In the genomic region with DNA sequence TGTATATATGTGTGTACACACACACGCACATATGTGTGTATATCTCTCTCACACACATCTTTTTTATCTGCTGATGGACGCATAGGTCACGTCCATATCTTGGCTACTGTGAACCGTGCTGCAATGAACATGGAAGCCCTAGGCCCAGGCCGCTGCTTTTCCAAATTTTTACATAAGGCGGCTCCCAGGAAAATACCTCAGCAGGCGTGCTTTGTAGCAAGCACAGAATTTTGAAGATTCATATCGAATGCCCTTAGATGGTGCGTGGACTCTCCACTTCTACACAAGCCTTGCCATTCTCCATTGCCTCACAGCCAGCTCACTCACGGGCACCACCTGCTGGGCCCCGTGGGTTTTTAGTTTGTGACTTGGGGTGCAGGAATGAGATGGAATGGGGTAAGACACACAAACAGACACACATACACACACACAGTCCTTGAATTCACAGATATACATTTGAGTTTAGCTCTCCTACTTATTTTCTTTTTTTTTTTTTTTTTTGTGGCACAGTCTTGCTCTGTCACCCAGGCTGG, we compare ENCODE assay signal across 2 cellular contexts.
TF ChIP-seq lines count a peak whose summit lies in the region.

No MANE protein-coding gene starts in this region.

TF ChIP-seq in GM23338, 12 proteins besides CTCF, POLR2A, EP300 and RAD21 (continued from another document):
- TF ChIP-seq CREB1 (CRISPR knock-in tag; IDR thresholded peaks at IDR 0.05; ENCODE audit: low read depth) (no peak), POLR2AphosphoS5 (IDR thresholded peaks at IDR 0.05; ENCODE audit: low read depth) (no peak), EZH2 (IDR thresholded peaks at IDR 0.05; ENCODE audit: low read depth, unreplicated experiment) (no peak), STAT1 (IDR thresholded peaks at IDR 0.05; ENCODE audit: unreplicated experiment) (no peak), NANOG (IDR thresholded peaks at IDR 0.05; ENCODE audit: borderline replicate concordance) (no peak), JUNB (IDR thresholded peaks at IDR 0.05; ENCODE audit: unreplicated experiment) (no peak)
- TF ChIP-seq, protein P1, sequence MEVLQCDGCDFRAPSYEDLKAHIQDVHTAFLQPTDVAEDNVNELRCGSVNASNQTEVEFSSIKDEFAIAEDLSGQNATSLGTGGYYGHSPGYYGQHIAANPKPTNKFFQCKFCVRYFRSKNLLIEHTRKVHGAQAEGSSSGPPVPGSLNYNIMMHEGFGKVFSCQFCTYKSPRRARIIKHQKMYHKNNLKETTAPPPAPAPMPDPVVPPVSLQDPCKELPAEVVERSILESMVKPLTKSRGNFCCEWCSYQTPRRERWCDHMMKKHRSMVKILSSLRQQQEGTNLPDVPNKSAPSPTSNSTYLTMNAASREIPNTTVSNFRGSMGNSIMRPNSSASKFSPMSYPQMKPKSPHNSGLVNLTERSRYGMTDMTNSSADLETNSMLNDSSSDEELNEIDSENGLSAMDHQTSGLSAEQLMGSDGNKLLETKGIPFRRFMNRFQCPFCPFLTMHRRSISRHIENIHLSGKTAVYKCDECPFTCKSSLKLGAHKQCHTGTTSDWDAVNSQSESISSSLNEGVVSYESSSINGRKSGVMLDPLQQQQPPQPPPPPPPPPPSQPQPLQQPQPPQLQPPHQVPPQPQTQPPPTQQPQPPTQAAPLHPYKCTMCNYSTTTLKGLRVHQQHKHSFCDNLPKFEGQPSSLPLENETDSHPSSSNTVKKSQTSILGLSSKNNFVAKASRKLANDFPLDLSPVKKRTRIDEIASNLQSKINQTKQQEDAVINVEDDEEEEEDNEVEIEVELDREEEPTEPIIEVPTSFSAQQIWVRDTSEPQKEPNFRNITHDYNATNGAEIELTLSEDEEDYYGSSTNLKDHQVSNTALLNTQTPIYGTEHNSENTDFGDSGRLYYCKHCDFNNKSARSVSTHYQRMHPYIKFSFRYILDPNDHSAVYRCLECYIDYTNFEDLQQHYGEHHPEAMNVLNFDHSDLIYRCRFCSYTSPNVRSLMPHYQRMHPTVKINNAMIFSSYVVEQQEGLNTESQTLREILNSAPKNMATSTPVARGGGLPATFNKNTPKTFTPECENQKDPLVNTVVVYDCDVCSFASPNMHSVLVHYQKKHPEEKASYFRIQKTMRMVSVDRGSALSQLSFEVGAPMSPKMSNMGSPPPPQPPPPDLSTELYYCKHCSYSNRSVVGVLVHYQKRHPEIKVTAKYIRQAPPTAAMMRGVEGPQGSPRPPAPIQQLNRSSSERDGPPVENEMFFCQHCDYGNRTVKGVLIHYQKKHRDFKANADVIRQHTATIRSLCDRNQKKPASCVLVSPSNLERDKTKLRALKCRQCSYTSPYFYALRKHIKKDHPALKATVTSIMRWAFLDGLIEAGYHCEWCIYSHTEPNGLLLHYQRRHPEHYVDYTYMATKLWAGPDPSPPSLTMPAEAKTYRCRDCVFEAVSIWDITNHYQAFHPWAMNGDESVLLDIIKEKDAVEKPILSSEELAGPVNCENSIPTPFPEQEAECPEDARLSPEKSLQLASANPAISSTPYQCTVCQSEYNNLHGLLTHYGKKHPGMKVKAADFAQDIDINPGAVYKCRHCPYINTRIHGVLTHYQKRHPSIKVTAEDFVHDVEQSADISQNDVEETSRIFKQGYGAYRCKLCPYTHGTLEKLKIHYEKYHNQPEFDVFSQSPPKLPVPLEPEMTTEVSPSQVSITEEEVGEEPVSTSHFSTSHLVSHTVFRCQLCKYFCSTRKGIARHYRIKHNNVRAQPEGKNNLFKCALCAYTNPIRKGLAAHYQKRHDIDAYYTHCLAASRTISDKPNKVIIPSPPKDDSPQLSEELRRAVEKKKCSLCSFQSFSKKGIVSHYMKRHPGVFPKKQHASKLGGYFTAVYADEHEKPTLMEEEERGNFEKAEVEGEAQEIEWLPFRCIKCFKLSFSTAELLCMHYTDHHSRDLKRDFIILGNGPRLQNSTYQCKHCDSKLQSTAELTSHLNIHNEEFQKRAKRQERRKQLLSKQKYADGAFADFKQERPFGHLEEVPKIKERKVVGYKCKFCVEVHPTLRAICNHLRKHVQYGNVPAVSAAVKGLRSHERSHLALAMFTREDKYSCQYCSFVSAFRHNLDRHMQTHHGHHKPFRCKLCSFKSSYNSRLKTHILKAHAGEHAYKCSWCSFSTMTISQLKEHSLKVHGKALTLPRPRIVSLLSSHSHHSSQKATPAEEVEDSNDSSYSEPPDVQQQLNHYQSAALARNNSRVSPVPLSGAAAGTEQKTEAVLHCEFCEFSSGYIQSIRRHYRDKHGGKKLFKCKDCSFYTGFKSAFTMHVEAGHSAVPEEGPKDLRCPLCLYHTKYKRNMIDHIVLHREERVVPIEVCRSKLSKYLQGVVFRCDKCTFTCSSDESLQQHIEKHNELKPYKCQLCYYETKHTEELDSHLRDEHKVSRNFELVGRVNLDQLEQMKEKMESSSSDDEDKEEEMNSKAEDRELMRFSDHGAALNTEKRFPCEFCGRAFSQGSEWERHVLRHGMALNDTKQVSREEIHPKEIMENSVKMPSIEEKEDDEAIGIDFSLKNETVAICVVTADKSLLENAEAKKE (CRISPR knock-in tag; IDR thresholded peaks at IDR 0.05) = no peak
- TF ChIP-seq, protein P2, sequence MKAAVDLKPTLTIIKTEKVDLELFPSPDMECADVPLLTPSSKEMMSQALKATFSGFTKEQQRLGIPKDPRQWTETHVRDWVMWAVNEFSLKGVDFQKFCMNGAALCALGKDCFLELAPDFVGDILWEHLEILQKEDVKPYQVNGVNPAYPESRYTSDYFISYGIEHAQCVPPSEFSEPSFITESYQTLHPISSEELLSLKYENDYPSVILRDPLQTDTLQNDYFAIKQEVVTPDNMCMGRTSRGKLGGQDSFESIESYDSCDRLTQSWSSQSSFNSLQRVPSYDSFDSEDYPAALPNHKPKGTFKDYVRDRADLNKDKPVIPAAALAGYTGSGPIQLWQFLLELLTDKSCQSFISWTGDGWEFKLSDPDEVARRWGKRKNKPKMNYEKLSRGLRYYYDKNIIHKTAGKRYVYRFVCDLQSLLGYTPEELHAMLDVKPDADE (IDR thresholded peaks at IDR 0.05) = no peak
TF ChIP-seq in GM23338: peak in this region for 0.

TF ChIP-seq in GM12878, 131 proteins besides CTCF, POLR2A, EP300 and RAD21 (continued from another document):
- TF ChIP-seq CHD4 (IDR thresholded peaks at IDR 0.05) = no peak
- TF ChIP-seq RAD51 (IDR thresholded peaks at IDR 0.05) = no peak
- no peak for TF ChIP-seq DPF2 (IDR thresholded peaks at IDR 0.05)
- no peak for TF ChIP-seq SIN3A (IDR thresholded peaks at IDR 0.05; ENCODE audit: low read depth, low read length)
- TF ChIP-seq PAX5 (IDR thresholded peaks at IDR 0.05; ENCODE audit: borderline replicate concordance, low read depth, low read length) = no peak
- no peak for TF ChIP-seq BCL11A (IDR thresholded peaks at IDR 0.05; ENCODE audit: low read depth, low read length)
- no peak for TF ChIP-seq NBN (IDR thresholded peaks at IDR 0.05)
- TF ChIP-seq SMARCA5 (IDR thresholded peaks at IDR 0.05) = no peak
- no peak for TF ChIP-seq ZSCAN29 (IDR thresholded peaks at IDR 0.05)
- no peak for TF ChIP-seq CHD2 (IDR thresholded peaks at IDR 0.05; ENCODE audit: borderline replicate concordance, low read depth, low read length)
- TF ChIP-seq, protein P3, sequence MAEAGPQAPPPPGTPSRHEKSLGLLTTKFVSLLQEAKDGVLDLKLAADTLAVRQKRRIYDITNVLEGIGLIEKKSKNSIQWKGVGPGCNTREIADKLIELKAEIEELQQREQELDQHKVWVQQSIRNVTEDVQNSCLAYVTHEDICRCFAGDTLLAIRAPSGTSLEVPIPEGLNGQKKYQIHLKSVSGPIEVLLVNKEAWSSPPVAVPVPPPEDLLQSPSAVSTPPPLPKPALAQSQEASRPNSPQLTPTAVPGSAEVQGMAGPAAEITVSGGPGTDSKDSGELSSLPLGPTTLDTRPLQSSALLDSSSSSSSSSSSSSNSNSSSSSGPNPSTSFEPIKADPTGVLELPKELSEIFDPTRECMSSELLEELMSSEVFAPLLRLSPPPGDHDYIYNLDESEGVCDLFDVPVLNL (IDR thresholded peaks at IDR 0.05; ENCODE audit: low read depth, low read length) = no peak
- TF ChIP-seq EED (IDR thresholded peaks at IDR 0.05; ENCODE audit: low read depth) = no peak
- no peak for TF ChIP-seq ZBED1 (IDR thresholded peaks at IDR 0.05; ENCODE audit: borderline replicate concordance)
- TF ChIP-seq LARP7 (IDR thresholded peaks at IDR 0.05) = no peak
- TF ChIP-seq RFX5 (IDR thresholded peaks at IDR 0.05; ENCODE audit: low read depth, low read length) = no peak
- TF ChIP-seq NR2C1 (IDR thresholded peaks at IDR 0.05) = no peak
- no peak for TF ChIP-seq FOXM1 (IDR thresholded peaks at IDR 0.05; ENCODE audit: low read depth, low read length)
- no peak for TF ChIP-seq ESRRA (IDR thresholded peaks at IDR 0.05; ENCODE audit: low read length)
- TF ChIP-seq MTA2 (IDR thresholded peaks at IDR 0.05; ENCODE audit: low read depth) = no peak
